Comparison of ENCODE assay signal across 2 cellular contexts in genomic region chr6:24149836-24150235, GRCh38.
A peak's percentile ranks its signal among the peaks of the same experiment; 100 is the strongest.
TF ChIP-seq lines count a peak whose summit lies in the region.

No MANE protein-coding gene starts in this region.

TF ChIP-seq in HepG2, 621 proteins besides CTCF, POLR2A, EP300 and RAD21 (continues in another document):
- TF ChIP-seq TEAD3 (CRISPR knock-in tag; optimal IDR thresholded peaks at IDR 0.05; ENCODE audit: borderline replicate concordance) (peak; percentile 88), FOXA1 (IDR thresholded peaks at IDR 0.05) (0 out of 2 replicates have a peak, but pooled peaks have one; percentile 24), FOXA1 (CRISPR knock-in tag; IDR thresholded peaks at IDR 0.05) (peak; percentile 69), BCL6 (CRISPR knock-in tag; IDR thresholded peaks at IDR 0.05) (peak; percentile 48), NR2C2 (CRISPR knock-in tag; IDR thresholded peaks at IDR 0.05; ENCODE audit: borderline replicate concordance) (no peak), GATAD2A (CRISPR knock-in tag; IDR thresholded peaks at IDR 0.05) (peak; percentile 57; the same call in 1 of the 2 replicates), REST (IDR thresholded peaks at IDR 0.05; ENCODE audit: borderline replicate concordance in 1 of 2, low read depth in 1 of 2, low read length in 2 of 2) (peak in 1 of 2 experiments; percentile 31; a peak in 1 of 4 replicates), ZNF768 (CRISPR knock-in tag; IDR thresholded peaks at IDR 0.05) (no peak), PREB (CRISPR knock-in tag; IDR thresholded peaks at IDR 0.05) (no peak), AHDC1 (CRISPR knock-in tag; IDR thresholded peaks at IDR 0.05; ENCODE audit: borderline replicate concordance) (0 out of 2 replicates have a peak, but pooled peaks have one; percentile 48), TFAP4 (IDR thresholded peaks at IDR 0.05; ENCODE audit: borderline replicate concordance, low read depth) (peak; percentile 60; the same call in 1 of the 2 replicates), POGZ (CRISPR knock-in tag; IDR thresholded peaks at IDR 0.05) (no peak), SAP130 (CRISPR knock-in tag; IDR thresholded peaks at IDR 0.05; ENCODE audit: low read depth) (peak; percentile 51), ZNF317 (CRISPR knock-in tag; IDR thresholded peaks at IDR 0.05) (no peak), FOSL2 (CRISPR knock-in tag; IDR thresholded peaks at IDR 0.05) (peak; percentile 69), TCF7 (IDR thresholded peaks at IDR 0.05; ENCODE audit: low read depth) (peak; percentile 84), NFIC (IDR thresholded peaks at IDR 0.05; ENCODE audit: low read length) (peak; percentile 60; the same call in 1 of the 2 replicates), ERF (CRISPR knock-in tag; IDR thresholded peaks at IDR 0.05) (no peak)

TF ChIP-seq in GM12878, 131 proteins besides CTCF, POLR2A, EP300 and RAD21:
- TF ChIP-seq EGR1 (IDR thresholded peaks at IDR 0.05; ENCODE audit: borderline replicate concordance in 1 of 2, low read depth in 2 of 2, low read length in 2 of 2) (no peak), SP1 (IDR thresholded peaks at IDR 0.05; ENCODE audit: low read depth, low read length) (no peak), REST (IDR thresholded peaks at IDR 0.05; ENCODE audit: low read depth, low read length) (no peak), FOS (IDR thresholded peaks at IDR 0.05; ENCODE audit: borderline replicate concordance, extremely low read depth, insufficient read length) (no peak), RELB (IDR thresholded peaks at IDR 0.05; ENCODE audit: low read depth) (no peak), ZZZ3 (IDR thresholded peaks at IDR 0.05; ENCODE audit: control insufficient read depth, insufficient read length, low read depth) (no peak), SMAD5 (IDR thresholded peaks at IDR 0.05; ENCODE audit: low read depth) (no peak), HSF1 (IDR thresholded peaks at IDR 0.05; ENCODE audit: low read depth, low read length) (no peak), CHD4 (IDR thresholded peaks at IDR 0.05) (no peak), NFYA (IDR thresholded peaks at IDR 0.05; ENCODE audit: borderline replicate concordance, low read depth, low read length) (no peak), PAX8 (IDR thresholded peaks at IDR 0.05) (no peak), SKIL (IDR thresholded peaks at IDR 0.05; ENCODE audit: low read depth, poor library complexity, severe bottlenecking) (no peak), ZSCAN29 (IDR thresholded peaks at IDR 0.05) (no peak), EZH2 (IDR thresholded peaks at IDR 0.05; ENCODE audit: borderline replicate concordance, control insufficient read depth, low read depth, low read length) (no peak), FOXK2 (IDR thresholded peaks at IDR 0.05) (no peak), ZNF384 (IDR thresholded peaks at IDR 0.05; ENCODE audit: borderline replicate concordance, low read depth, low read length) (no peak), POLR2AphosphoS5 (IDR thresholded peaks at IDR 0.05; ENCODE audit: low read length) (no peak), SRF (IDR thresholded peaks at IDR 0.05; ENCODE audit: low read depth in 2 of 2, low read length in 2 of 2) (no peak)
